9 cellular contexts compared by ENCODE assay signal in the genomic region with DNA sequence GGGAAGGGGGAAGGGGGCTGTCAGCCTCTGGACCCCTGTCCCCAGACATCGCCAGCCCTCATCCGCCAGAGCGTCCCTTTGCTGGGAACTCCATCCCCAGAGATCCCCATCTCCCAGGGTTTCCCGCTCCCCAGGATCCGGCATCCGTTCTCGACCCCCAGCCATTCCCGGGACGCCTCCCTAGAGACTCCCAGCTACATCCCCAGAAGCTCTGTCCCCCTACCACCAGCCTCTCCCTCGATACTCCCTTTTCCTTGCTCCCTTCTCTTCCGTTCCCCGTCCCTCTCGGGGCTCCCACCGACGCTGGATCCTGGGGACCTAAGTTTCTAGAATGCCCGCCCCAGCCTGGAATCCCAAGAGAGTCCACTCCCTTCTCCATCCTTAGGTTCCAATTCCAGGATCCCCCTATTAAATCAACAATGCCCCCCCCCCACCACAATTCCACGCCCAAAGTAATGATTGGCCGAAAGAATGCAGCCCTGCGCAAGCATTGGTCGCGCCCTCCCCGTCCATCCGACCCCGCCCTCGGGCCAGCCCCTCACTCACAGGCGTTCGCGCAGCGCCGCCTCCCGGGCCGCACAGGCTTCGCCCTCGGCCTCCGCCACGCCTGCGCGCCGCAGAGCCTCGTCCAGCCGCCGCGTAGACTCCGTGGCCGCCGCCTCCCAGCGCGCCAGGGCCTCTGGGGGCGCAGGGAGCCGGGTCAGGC. TPM values are rescaled to one million over a fixed set of nuclear protein-coding genes. Genes with fewer than 3 reads are reported as not detected.
DNase-seq lines count a peak whose midpoint lies in the region; ATAC-seq, FAIRE-seq and TF ChIP-seq lines count a peak whose summit lies in the region.
"Had no signal": no experiment of that assay in that cellular context is flagged by ENCODE, and none has a peak within 500 bp of the region (broad histone marks: within the 10 kb centered on the region; RNA-seq: fewer than 3 reads in every experiment).

No MANE protein-coding gene starts in this region.

- H3K4me3 ChIP-seq in colonic mucosa: peak overlapping the region; percentile 35
- H3K4me3 ChIP-seq in HepG2 (replicated peaks in 1 of 3; ENCODE audit: insufficient read depth in 1 of 3, low read depth in 2 of 3, low read length in 3 of 3): peak overlapping the region; percentile 31 to 69 (median 49); a peak in 5 of 6 replicates

- peak overlapping the region; percentile 43 to 45 for H3K9ac ChIP-seq in colonic mucosa (ENCODE audit: low read depth in 2 of 2, low read length in 2 of 2)
- H3K9ac ChIP-seq in HepG2 (ENCODE audit: insufficient read depth, low read depth, low read length): no peak overlapping the region

- CTCF ChIA-PET in activated CD4-positive, alpha-beta T cell treated with anti-CD3 and anti-CD28 coated beads for 36 hours (lab: Charles Lee): interaction anchor here (0.6 to 2.1 kb wide), 7 partner anchors 8 to 98 kb away, joined by 3 to 8 read pairs (median 5); a partner anchor contains a TSS
- CTCF ChIA-PET in HepG2 (lab: Yijun Ruan, JAX; ENCODE audit: low intra/inter-chr PET ratio, low total read pairs): interaction anchor here (2.3 kb wide), 1 partner anchor 45 kb away, joined by 9 read pairs; no protein-coding TSS in a partner anchor

- peak overlapping the region; percentile 100 for H3K4me2 ChIP-seq in HepG2 (ENCODE audit: low read depth, low read length)

- POLR2A ChIA-PET in activated CD4-positive, alpha-beta T cell treated with anti-CD3 and anti-CD28 coated beads for 36 hours (lab: Charles Lee): interaction anchor here (0.6 kb wide), 1 partner anchor 355 kb away, joined by 3 read pairs; no protein-coding TSS in a partner anchor
- POLR2A ChIA-PET in HepG2 (lab: Yijun Ruan, JAX): interaction anchor here (1.0 kb wide), 1 partner anchor 15 kb away, joined by 4 read pairs; a partner anchor contains a TSS

- no peaks in the 10 kb centered on the region for H3K9me3 Mint-ChIP-seq in activated CD4-positive, alpha-beta T cell treated with anti-CD3 and anti-CD28 coated beads for 36 hours (ENCODE audit: low read depth)

- in situ Hi-C loops in HepG2 (cut with HindIII; ENCODE audit: extremely low pct_ligation_motif_present, low pct_unique_long_range_greater_than_20kb): no loop called here

- no peak for TF ChIP-seq POLR2A in HepG2 (IDR thresholded peaks at IDR 0.05; ENCODE audit: insufficient read depth in 1 of 2, low read depth in 2 of 2, low read length in 2 of 2)

- H3K4me1 ChIP-seq in colonic mucosa: peaks cover 6% of the 10 kb centered on the region
- peaks cover 8% of the 10 kb centered on the region for H3K4me1 ChIP-seq in HepG2 (ENCODE audit: insufficient read depth, low read length)

- no peaks in the 10 kb centered on the region for H4K20me1 ChIP-seq in HepG2 (ENCODE audit: insufficient read depth, low read length)

- H3K9me3 ChIP-seq in colonic mucosa: no peaks in the 10 kb centered on the region
- H3K9me3 ChIP-seq in HepG2 (ENCODE audit: low read length): peaks cover 10% of the 10 kb centered on the region

- H3K27me3 ChIP-seq in colonic mucosa (peaks cover 12% of the 10 kb centered on the region), HepG2 (ENCODE audit: control insufficient read depth in 1 of 2, insufficient read depth in 2 of 2, low read length in 2 of 2) (peaks cover 0 to 1% of the 10 kb centered on the region in 2 experiments; a peak in 1 of 5 replicates)

- no peak for TF ChIP-seq EP300 in HepG2 (IDR thresholded peaks at IDR 0.05; ENCODE audit: low read depth in 2 of 2, low read length in 2 of 2)
- TF ChIP-seq EP300 in HepG2 (CRISPR knock-in tag; IDR thresholded peaks at IDR 0.05; ENCODE audit: borderline replicate concordance): no peak

- ATAC-seq in GM19023 (IDR thresholded peaks at IDR 0.05; ENCODE audit: unreplicated experiment): peak; percentile 81
- peak; percentile 80 for ATAC-seq in HG03196 (IDR thresholded peaks at IDR 0.05; ENCODE audit: unreplicated experiment)
- ATAC-seq in activated CD4-positive, alpha-beta T cell treated with anti-CD3 and anti-CD28 coated beads for 36 hours: peak; percentile 98
- peak; percentile 98 for ATAC-seq in HepG2

- H3K27me3 Mint-ChIP-seq in activated CD4-positive, alpha-beta T cell treated with anti-CD3 and anti-CD28 coated beads for 36 hours: peaks cover 4% of the 10 kb centered on the region

- H2AFZ ChIP-seq in HepG2 (ENCODE audit: low read length): no peak overlapping the region

- H3K36me3 ChIP-seq in colonic mucosa (no peaks in the 10 kb centered on the region), HepG2 (replicated peaks in 1 of 2; ENCODE audit: control insufficient read depth in 1 of 2, insufficient read depth in 2 of 2, low read length in 2 of 2) (no peaks in the 10 kb centered on the region)

- H3K4me3 Mint-ChIP-seq in activated CD4-positive, alpha-beta T cell treated with anti-CD3 and anti-CD28 coated beads for 36 hours: peak overlapping the region; percentile 83

- TF ChIP-seq RAD21 in HepG2 (CRISPR knock-in tag; IDR thresholded peaks at IDR 0.05): peak; percentile 87

- 10% methylated on average over 16 of the region's 50 CpGs for WGBS in HepG2 (ENCODE audit: low lambda C conversion rate)

- H3K36me3 Mint-ChIP-seq in activated CD4-positive, alpha-beta T cell treated with anti-CD3 and anti-CD28 coated beads for 36 hours (ENCODE audit: low read depth): no peaks in the 10 kb centered on the region

- peak overlapping the region; percentile 33 for H3K27ac Mint-ChIP-seq in activated CD4-positive, alpha-beta T cell treated with anti-CD3 and anti-CD28 coated beads for 36 hours

- intact Hi-C loops in activated CD4-positive, alpha-beta T cell treated with anti-CD3 and anti-CD28 coated beads for 36 hours (cut with DNase I, micrococcal nuclease): loop anchor here (1.0 to 5.0 kb wide), 13 partner anchors 12 to 314 kb away; a partner anchor contains a TSS
- intact Hi-C loops in colonic mucosa (cut with DNase I): loop anchor here (5.0 kb wide), 1 partner anchor 76 kb away; no protein-coding TSS in a partner anchor
- intact Hi-C loops in HepG2 (cut with micrococcal nuclease; ENCODE audit: unreplicated experiment): loop anchor here (1.0 kb wide), 1 partner anchor 45 kb away; no protein-coding TSS in a partner anchor

- DNase-seq in AG20443 (ENCODE audit: low spot score): peak; percentile 99
- DNase-seq in NCI-H345 treated with DMSO at 0.1 percent for 48 hours (lab: John Stamatoyannopoulos, UW; ENCODE audit: unreplicated experiment): peak; percentile 50
- peak; percentile 97 for DNase-seq in activated CD4-positive, alpha-beta T cell treated with anti-CD3 and anti-CD28 coated beads for 36 hours
- peak; percentile 89 for DNase-seq in colonic mucosa
- DNase-seq in HepG2 (ENCODE audit: low spot score): peak; percentile 83
- DNase-seq in stimulated activated CD4-positive, alpha-beta T cell treated with anti-CD3 and anti-CD28 coated beads, Interleukin-2, amount 100 ng/mL, for 24 hours: peak; percentile 94 to 95

- BruUV-seq in HepG2 (replicated peaks; lab: Mats Ljungman, UMichigan): no TSS peak

- peaks cover 24% of the 10 kb centered on the region for H3K4me1 Mint-ChIP-seq in activated CD4-positive, alpha-beta T cell treated with anti-CD3 and anti-CD28 coated beads for 36 hours

- H3K79me2 ChIP-seq in HepG2 (ENCODE audit: insufficient read depth, low read length): no peaks in the 10 kb centered on the region

- peak; percentile 67 for FAIRE-seq in HepG2 (lab: Jason Lieb, UNC)
- FAIRE-seq: TTC549 had no signal

- H3K27ac ChIP-seq in colonic mucosa: no peak overlapping the region
- no peak overlapping the region for H3K27ac ChIP-seq in HepG2 (ENCODE audit: extremely low read length, insufficient read depth, low read length)

- TF ChIP-seq CTCF in colonic mucosa (IDR thresholded peaks at IDR 0.05) (peak; percentile 61), HepG2 (CRISPR knock-in tag; IDR thresholded peaks at IDR 0.05) (peak; percentile 89)

RNA-seq across cellular contexts. Expression of a gene that starts 3.2 kb away (rescaled TPM):
- total RNA-seq in activated CD4-positive, alpha-beta T cell treated with anti-CD3 and anti-CD28 coated beads for 36 hours: 1 to 10 TPM in 1 of 2 experiments, under 1 TPM in 1; 0.97 to 1.6 TPM
- total RNA-seq in colonic mucosa (not detected), HepG2 (2016; rRNA removed; fragmentation: Illumina TruSeq; extraction: Trizol) (0.13 TPM in 1 of 2 replicates, not detected in the other)
- not detected in 2 replicates for total RNA-seq in HepG2 (2016; cell fraction: cytosol; rRNA removed; fragmentation: Illumina TruSeq; extraction: Trizol; ENCODE audit: low read depth)
- 0.22 TPM in 1 of 2 replicates, not detected in the other for total RNA-seq in HepG2 (2016; cell fraction: insoluble cytoplasmic fraction; rRNA removed; fragmentation: Illumina TruSeq; extraction: Trizol)
- total RNA-seq in HepG2 (2016; cell fraction: membrane; rRNA removed; fragmentation: Illumina TruSeq; extraction: Trizol): not detected in 2 replicates
- 0.50 TPM in 1 of 2 replicates, not detected in the other for total RNA-seq in HepG2 (2016; cell fraction: nucleus; rRNA removed; fragmentation: Illumina TruSeq; extraction: Trizol)
- 0.21 and 0.35 TPM in 2 replicates for polyA plus RNA-seq in HepG2 (2011; rRNA removed)
- polyA plus RNA-seq in HepG2 (2011; cell fraction: cytosol; rRNA removed): 0.08 TPM in 1 of 2 replicates, not detected in the other
- polyA plus RNA-seq in HepG2 (2011; cell fraction: nucleus; rRNA removed): 1.5 and 2.7 TPM in 2 replicates
- polyA plus RNA-seq in HepG2 (2012): 0.60 and 0.69 TPM in 2 replicates
- polyA plus RNA-seq in HepG2 (2016; cell fraction: cytosol; fragmentation: Illumina TruSeq; extraction: Trizol; ENCODE audit: low read depth): not detected in 2 replicates
- polyA plus RNA-seq in HepG2 (2016; cell fraction: insoluble cytoplasmic fraction; fragmentation: Illumina TruSeq; extraction: Trizol; ENCODE audit: low read depth): not detected in 2 replicates
- polyA plus RNA-seq in HepG2 (2016; cell fraction: membrane; fragmentation: Illumina TruSeq; extraction: Trizol; ENCODE audit: low read depth): not detected in 2 replicates
- polyA plus RNA-seq in HepG2 (2016; cell fraction: nucleus; fragmentation: Illumina TruSeq; extraction: Trizol; ENCODE audit: insufficient read depth, low read depth): 0.62 and 1.2 TPM in 2 replicates
- 3.3 TPM in 1 of 2 replicates, not detected in the other for polyA minus RNA-seq in HepG2 (2011; rRNA and poly(A)+ RNA removed; ENCODE audit: low replicate concordance)
- not detected in 2 replicates for polyA minus RNA-seq in HepG2 (2011; cell fraction: cytosol; rRNA and poly(A)+ RNA removed)
- 1.9 and 3.0 TPM in 2 replicates for polyA minus RNA-seq in HepG2 (2011; cell fraction: nucleus; rRNA and poly(A)+ RNA removed)

RNA-seq across cellular contexts. Expression of a gene that starts 13.7 kb away (rescaled TPM):
- not detected for total RNA-seq in activated CD4-positive, alpha-beta T cell treated with anti-CD3 and anti-CD28 coated beads for 36 hours
- total RNA-seq in colonic mucosa (10 to 100 TPM; 20.8 to 47.1 TPM), HepG2 (2016; rRNA removed; fragmentation: Illumina TruSeq; extraction: Trizol) (not detected in 2 replicates)
- not detected in 2 replicates for total RNA-seq in HepG2 (2016; cell fraction: cytosol; rRNA removed; fragmentation: Illumina TruSeq; extraction: Trizol; ENCODE audit: low read depth)
- not detected in 2 replicates for total RNA-seq in HepG2 (2016; cell fraction: insoluble cytoplasmic fraction; rRNA removed; fragmentation: Illumina TruSeq; extraction: Trizol)
- not detected in 2 replicates for total RNA-seq in HepG2 (2016; cell fraction: membrane; rRNA removed; fragmentation: Illumina TruSeq; extraction: Trizol)
- total RNA-seq in HepG2 (2016; cell fraction: nucleus; rRNA removed; fragmentation: Illumina TruSeq; extraction: Trizol): not detected in 2 replicates
- 0.26 TPM in 1 of 2 replicates, not detected in the other for polyA plus RNA-seq in HepG2 (2011; rRNA removed)
- not detected in 2 replicates for polyA plus RNA-seq in HepG2 (2011; cell fraction: cytosol; rRNA removed)
- polyA plus RNA-seq in HepG2 (2011; cell fraction: nucleus; rRNA removed): 0.26 and 0.58 TPM in 2 replicates
- polyA plus RNA-seq in HepG2 (2012): not detected in 2 replicates
- not detected in 2 replicates for polyA plus RNA-seq in HepG2 (2016; cell fraction: cytosol; fragmentation: Illumina TruSeq; extraction: Trizol; ENCODE audit: low read depth)
- polyA plus RNA-seq in HepG2 (2016; cell fraction: insoluble cytoplasmic fraction; fragmentation: Illumina TruSeq; extraction: Trizol; ENCODE audit: low read depth): not detected in 2 replicates
- polyA plus RNA-seq in HepG2 (2016; cell fraction: membrane; fragmentation: Illumina TruSeq; extraction: Trizol; ENCODE audit: low read depth): not detected in 2 replicates
- not detected in 2 replicates for polyA plus RNA-seq in HepG2 (2016; cell fraction: nucleus; fragmentation: Illumina TruSeq; extraction: Trizol; ENCODE audit: insufficient read depth, low read depth)
- not detected in 2 replicates for polyA minus RNA-seq in HepG2 (2011; rRNA and poly(A)+ RNA removed; ENCODE audit: low replicate concordance)
- polyA minus RNA-seq in HepG2 (2011; cell fraction: cytosol; rRNA and poly(A)+ RNA removed): not detected in 2 replicates
- not detected in 2 replicates for polyA minus RNA-seq in HepG2 (2011; cell fraction: nucleus; rRNA and poly(A)+ RNA removed)

RNA-seq across cellular contexts. Expression of a gene that starts 14.6 kb away (rescaled TPM):
- total RNA-seq in activated CD4-positive, alpha-beta T cell treated with anti-CD3 and anti-CD28 coated beads for 36 hours: 10 to 100 TPM; 62.0 to 70.7 TPM
- total RNA-seq in colonic mucosa: 10 to 100 TPM; 12.8 to 15.6 TPM
- 39.1 and 58.8 TPM in 2 replicates for total RNA-seq in HepG2 (2016; rRNA removed; fragmentation: Illumina TruSeq; extraction: Trizol)
- 13.2 and 16.4 TPM in 2 replicates for total RNA-seq in HepG2 (2016; cell fraction: cytosol; rRNA removed; fragmentation: Illumina TruSeq; extraction: Trizol; ENCODE audit: low read depth)
- 39.2 and 64.4 TPM in 2 replicates for total RNA-seq in HepG2 (2016; cell fraction: insoluble cytoplasmic fraction; rRNA removed; fragmentation: Illumina TruSeq; extraction: Trizol)
- total RNA-seq in HepG2 (2016; cell fraction: membrane; rRNA removed; fragmentation: Illumina TruSeq; extraction: Trizol): 23.1 TPM in 2 replicates
- 45.3 and 48.7 TPM in 2 replicates for total RNA-seq in HepG2 (2016; cell fraction: nucleus; rRNA removed; fragmentation: Illumina TruSeq; extraction: Trizol)
- polyA plus RNA-seq in HepG2 (2011; rRNA removed): 93.8 and 105 TPM in 2 replicates
- 120 and 135 TPM in 2 replicates for polyA plus RNA-seq in HepG2 (2011; cell fraction: cytosol; rRNA removed)
- 45.7 and 55.1 TPM in 2 replicates for polyA plus RNA-seq in HepG2 (2011; cell fraction: nucleus; rRNA removed)
- 40.8 and 80.1 TPM in 2 replicates for polyA plus RNA-seq in HepG2 (2012)
- 20.8 and 22.8 TPM in 2 replicates for polyA plus RNA-seq in HepG2 (2016; cell fraction: cytosol; fragmentation: Illumina TruSeq; extraction: Trizol; ENCODE audit: low read depth)
- 52.4 and 55.4 TPM in 2 replicates for polyA plus RNA-seq in HepG2 (2016; cell fraction: insoluble cytoplasmic fraction; fragmentation: Illumina TruSeq; extraction: Trizol; ENCODE audit: low read depth)
- 30.0 and 30.4 TPM in 2 replicates for polyA plus RNA-seq in HepG2 (2016; cell fraction: membrane; fragmentation: Illumina TruSeq; extraction: Trizol; ENCODE audit: low read depth)
- 103 and 116 TPM in 2 replicates for polyA plus RNA-seq in HepG2 (2016; cell fraction: nucleus; fragmentation: Illumina TruSeq; extraction: Trizol; ENCODE audit: insufficient read depth, low read depth)
- 56.6 and 402 TPM in 2 replicates for polyA minus RNA-seq in HepG2 (2011; rRNA and poly(A)+ RNA removed; ENCODE audit: low replicate concordance)
- 23.0 and 24.4 TPM in 2 replicates for polyA minus RNA-seq in HepG2 (2011; cell fraction: cytosol; rRNA and poly(A)+ RNA removed)
- 13.5 and 26.4 TPM in 2 replicates for polyA minus RNA-seq in HepG2 (2011; cell fraction: nucleus; rRNA and poly(A)+ RNA removed)

RNA-seq across cellular contexts. Expression of a gene that starts 29.0 kb away (rescaled TPM):
- 10 to 100 TPM; 27.6 to 32.6 TPM for total RNA-seq in activated CD4-positive, alpha-beta T cell treated with anti-CD3 and anti-CD28 coated beads for 36 hours
- total RNA-seq in colonic mucosa (10 to 100 TPM; 53.1 to 70.1 TPM), HepG2 (2016; rRNA removed; fragmentation: Illumina TruSeq; extraction: Trizol) (31.8 and 36.1 TPM in 2 replicates)
- total RNA-seq in HepG2 (2016; cell fraction: cytosol; rRNA removed; fragmentation: Illumina TruSeq; extraction: Trizol; ENCODE audit: low read depth): 30.1 and 30.6 TPM in 2 replicates
- 30.0 and 39.0 TPM in 2 replicates for total RNA-seq in HepG2 (2016; cell fraction: insoluble cytoplasmic fraction; rRNA removed; fragmentation: Illumina TruSeq; extraction: Trizol)
- 33.0 and 34.1 TPM in 2 replicates for total RNA-seq in HepG2 (2016; cell fraction: membrane; rRNA removed; fragmentation: Illumina TruSeq; extraction: Trizol)
- 18.9 and 22.8 TPM in 2 replicates for total RNA-seq in HepG2 (2016; cell fraction: nucleus; rRNA removed; fragmentation: Illumina TruSeq; extraction: Trizol)
- polyA plus RNA-seq in HepG2 (2011; rRNA removed): 35.7 and 37.3 TPM in 2 replicates
- 26.1 and 39.6 TPM in 2 replicates for polyA plus RNA-seq in HepG2 (2011; cell fraction: cytosol; rRNA removed)
- polyA plus RNA-seq in HepG2 (2011; cell fraction: nucleus; rRNA removed): 45.3 and 45.4 TPM in 2 replicates
- 14.4 and 20.3 TPM in 2 replicates for polyA plus RNA-seq in HepG2 (2012)
- 28.7 and 28.8 TPM in 2 replicates for polyA plus RNA-seq in HepG2 (2016; cell fraction: cytosol; fragmentation: Illumina TruSeq; extraction: Trizol; ENCODE audit: low read depth)
- polyA plus RNA-seq in HepG2 (2016; cell fraction: insoluble cytoplasmic fraction; fragmentation: Illumina TruSeq; extraction: Trizol; ENCODE audit: low read depth): 35.0 and 39.7 TPM in 2 replicates
- polyA plus RNA-seq in HepG2 (2016; cell fraction: membrane; fragmentation: Illumina TruSeq; extraction: Trizol; ENCODE audit: low read depth): 28.9 and 34.5 TPM in 2 replicates
- polyA plus RNA-seq in HepG2 (2016; cell fraction: nucleus; fragmentation: Illumina TruSeq; extraction: Trizol; ENCODE audit: insufficient read depth, low read depth): 45.9 and 46.3 TPM in 2 replicates
- 24.7 and 47.5 TPM in 2 replicates for polyA minus RNA-seq in HepG2 (2011; rRNA and poly(A)+ RNA removed; ENCODE audit: low replicate concordance)
- 10.8 and 16.3 TPM in 2 replicates for polyA minus RNA-seq in HepG2 (2011; cell fraction: cytosol; rRNA and poly(A)+ RNA removed)
- polyA minus RNA-seq in HepG2 (2011; cell fraction: nucleus; rRNA and poly(A)+ RNA removed): 13.8 and 16.9 TPM in 2 replicates

RNA-seq across cellular contexts. Expression of a gene that starts 53.5 kb away (rescaled TPM):
- 10 to 100 TPM; 37.3 to 39.8 TPM for total RNA-seq in activated CD4-positive, alpha-beta T cell treated with anti-CD3 and anti-CD28 coated beads for 36 hours
- total RNA-seq in colonic mucosa: 10 to 100 TPM; 15.4 to 26.9 TPM
- 21.9 and 30.0 TPM in 2 replicates for total RNA-seq in HepG2 (2016; rRNA removed; fragmentation: Illumina TruSeq; extraction: Trizol)
- 7.6 and 7.7 TPM in 2 replicates for total RNA-seq in HepG2 (2016; cell fraction: cytosol; rRNA removed; fragmentation: Illumina TruSeq; extraction: Trizol; ENCODE audit: low read depth)
- 20.5 and 30.8 TPM in 2 replicates for total RNA-seq in HepG2 (2016; cell fraction: insoluble cytoplasmic fraction; rRNA removed; fragmentation: Illumina TruSeq; extraction: Trizol)
- total RNA-seq in HepG2 (2016; cell fraction: membrane; rRNA removed; fragmentation: Illumina TruSeq; extraction: Trizol): 10.2 and 11.9 TPM in 2 replicates
- 21.2 and 29.1 TPM in 2 replicates for total RNA-seq in HepG2 (2016; cell fraction: nucleus; rRNA removed; fragmentation: Illumina TruSeq; extraction: Trizol)
- polyA plus RNA-seq in HepG2 (2011; rRNA removed): 17.5 and 19.4 TPM in 2 replicates
- polyA plus RNA-seq in HepG2 (2011; cell fraction: cytosol; rRNA removed): 12.8 and 16.0 TPM in 2 replicates
- 70.0 and 87.3 TPM in 2 replicates for polyA plus RNA-seq in HepG2 (2011; cell fraction: nucleus; rRNA removed)
- 18.4 and 23.1 TPM in 2 replicates for polyA plus RNA-seq in HepG2 (2012)
- polyA plus RNA-seq in HepG2 (2016; cell fraction: cytosol; fragmentation: Illumina TruSeq; extraction: Trizol; ENCODE audit: low read depth): 2.2 and 2.4 TPM in 2 replicates
- 28.4 and 29.4 TPM in 2 replicates for polyA plus RNA-seq in HepG2 (2016; cell fraction: insoluble cytoplasmic fraction; fragmentation: Illumina TruSeq; extraction: Trizol; ENCODE audit: low read depth)
- 6.0 and 6.4 TPM in 2 replicates for polyA plus RNA-seq in HepG2 (2016; cell fraction: membrane; fragmentation: Illumina TruSeq; extraction: Trizol; ENCODE audit: low read depth)
- polyA plus RNA-seq in HepG2 (2016; cell fraction: nucleus; fragmentation: Illumina TruSeq; extraction: Trizol; ENCODE audit: insufficient read depth, low read depth): 98.3 and 114 TPM in 2 replicates
- polyA minus RNA-seq in HepG2 (2011; rRNA and poly(A)+ RNA removed; ENCODE audit: low replicate concordance): 24.6 and 34.1 TPM in 2 replicates
- polyA minus RNA-seq in HepG2 (2011; cell fraction: cytosol; rRNA and poly(A)+ RNA removed): 13.8 and 14.8 TPM in 2 replicates
- polyA minus RNA-seq in HepG2 (2011; cell fraction: nucleus; rRNA and poly(A)+ RNA removed): 29.1 and 29.5 TPM in 2 replicates

Comparison
In these comparisons a context has a peak if more than half of its experiments do, and no peak if none do; other contexts are left out.
1. RNA of a gene that starts 13.7 kb away (total RNA-seq): 20.8 to 47.1 TPM in colonic mucosa; not detected in activated CD4-positive, alpha-beta T cell treated with anti-CD3 and anti-CD28 coated beads for 36 hours and not detected in HepG2; every median in the first group is over 10 times any median in the second.
2. Peak in every context shown above with its lines, with median percentiles within 50 percentile points of each other: DNase-seq and ATAC-seq.